19 cellular contexts compared by ENCODE assay signal in genomic region chr16:87483481-87483880, GRCh38.
"Had no signal": no experiment of that assay in that cellular context is flagged by ENCODE, and none has a peak within 500 bp of the region (broad histone marks: within the 10 kb centered on the region; RNA-seq: fewer than 3 reads in every experiment).

No MANE protein-coding gene starts in this region.

- H3K4me3 ChIP-seq: heart right ventricle had no signal

- DNase-seq: activated CD4-positive, alpha-beta memory T cell treated with anti-CD3 and anti-CD28 coated beads for 36 hours; activated naive CD4-positive, alpha-beta T cell treated with Interleukin-2 at 50 U/mL for 16 hours; activated T-cell treated with anti-CD3 and anti-CD28 coated beads for 4 hours; anterior cingulate cortex; cortex of kidney; heart right ventricle; mesendoderm; naive thymus-derived CD4-positive, alpha-beta T cell; stimulated activated CD4-positive, alpha-beta T cell treated with anti-CD3 and anti-CD28 coated beads, Interleukin-2, amount 100 ng/mL, for 24 hours; SW 1271; T-helper 2 cell; WERI-Rb-1 had no signal

- H3K4me3 Mint-ChIP-seq: activated CD4-positive, alpha-beta memory T cell treated with anti-CD3 and anti-CD28 coated beads for 36 hours; brain; stimulated activated naive CD8-positive, alpha-beta T cell treated with anti-CD3 and anti-CD28 coated beads, Interleukin-15, Interleukin-2, amounts not matched to agents 100 ng/mL and 50 ng/mL, for 24 hours; type B pancreatic cell had no signal

- H3K9me3 ChIP-seq: heart right ventricle, neutrophil had no signal

- H3K27ac Mint-ChIP-seq: activated CD4-positive, alpha-beta memory T cell treated with anti-CD3 and anti-CD28 coated beads for 36 hours; activated T-helper 2 cell treated with anti-CD3 and anti-CD28 coated beads, Interferon-gamma antibody, Interleukin-2, Interleukin-4, amounts not matched to agents 10 μg/mL and 5 μg/mL and 100 μg/mL, durations not matched to agents 14 hours and 24 hours and 36 hours had no signal

- H3K36me3 ChIP-seq: neutrophil, WERI-Rb-1 had no signal

- H3K9ac ChIP-seq: parathyroid adenoma had no signal

- H3K9me3 Mint-ChIP-seq: activated CD4-positive, alpha-beta memory T cell treated with anti-CD3 and anti-CD28 coated beads for 36 hours; activated T-helper 2 cell treated with anti-CD3 and anti-CD28 coated beads, Interferon-gamma antibody, Interleukin-2, Interleukin-4, amounts not matched to agents 10 μg/mL and 5 μg/mL and 100 μg/mL, durations not matched to agents 14 hours and 24 hours and 36 hours; naive thymus-derived CD4-positive, alpha-beta T cell; stimulated activated naive CD8-positive, alpha-beta T cell treated with anti-CD3 and anti-CD28 coated beads, Interleukin-15, Interleukin-2, amounts not matched to agents 100 ng/mL and 50 ng/mL, for 24 hours; type B pancreatic cell had no signal

- H2AFZ ChIP-seq: parathyroid adenoma had no signal

- ATAC-seq: heart right ventricle; naive thymus-derived CD4-positive, alpha-beta T cell had no signal

- H3K27me3 ChIP-seq: heart right ventricle, neutrophil had no signal

- H3K27ac ChIP-seq: neutrophil, WERI-Rb-1 had no signal

- FAIRE-seq: endometrium had no signal

- H3K27me3 Mint-ChIP-seq: activated CD4-positive, alpha-beta memory T cell treated with anti-CD3 and anti-CD28 coated beads for 36 hours; brain; naive thymus-derived CD4-positive, alpha-beta T cell; stimulated activated naive CD8-positive, alpha-beta T cell treated with anti-CD3 and anti-CD28 coated beads, Interleukin-15, Interleukin-2, amounts not matched to agents 100 ng/mL and 50 ng/mL, for 24 hours; type B pancreatic cell had no signal
